8 cellular contexts compared by ENCODE assay signal in the genomic region with DNA sequence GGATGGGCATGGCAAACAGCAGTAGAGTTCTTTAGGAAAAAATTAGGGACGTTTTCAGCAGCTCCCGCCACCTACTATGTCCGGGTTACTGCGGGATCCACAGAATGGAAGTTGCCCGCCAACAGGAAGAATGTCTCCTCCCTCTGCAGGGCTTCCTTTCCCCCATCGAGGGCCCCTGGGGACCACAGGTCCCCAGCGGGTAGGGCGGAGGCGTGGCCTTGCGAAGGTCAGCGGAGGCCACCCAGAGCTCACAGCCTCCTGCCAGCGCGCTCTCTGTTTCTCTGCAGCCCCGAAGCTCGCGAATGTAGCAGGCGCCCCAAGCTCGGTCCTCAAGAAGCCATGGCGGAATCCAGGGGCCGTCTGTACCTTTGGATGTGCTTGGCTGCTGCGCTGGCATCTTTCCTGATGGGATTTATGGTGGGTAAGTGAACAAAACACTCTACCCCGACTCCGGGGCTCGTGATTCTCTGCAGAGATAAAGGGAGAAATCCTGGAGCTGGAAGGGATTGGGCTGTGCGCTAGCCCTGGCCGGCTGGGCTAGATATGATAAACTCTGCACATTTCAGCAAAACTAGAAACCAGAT. TPM values are rescaled to one million over a fixed set of nuclear protein-coding genes. Genes with fewer than 3 reads are reported as not detected.
A peak's percentile ranks its signal among the peaks of the same experiment; 100 is the strongest.
DNase-seq lines count a peak whose midpoint lies in the region; ATAC-seq and TF ChIP-seq lines count a peak whose summit lies in the region.

Gene NAALAD2 (plus strand): TSS at position 244 of the 584 bp plus-strand sequence. CDS start 96 bp downstream, at position 340.

- no peaks in the 10 kb centered on the region for H3K4me1 ChIP-seq in prostate gland (replicated peaks)

- no peaks in the 10 kb centered on the region for H3K27me3 ChIP-seq in prostate gland (replicated peaks; ENCODE audit: insufficient read depth)

- H3K27ac ChIP-seq in angular gyrus (ENCODE audit: low read depth, low read length) (peak within 1 kb of the TSS; percentile 81), prostate gland (no peak within 1 kb of the TSS)

- TF ChIP-seq CTCF in prostate gland (IDR thresholded peaks at IDR 0.05) = no peak

- H3K9me3 ChIP-seq in prostate gland = no peaks in the 10 kb centered on the region

- peak; percentile 63 for ATAC-seq in HG03565 (IDR thresholded peaks at IDR 0.05; ENCODE audit: unreplicated experiment)

- DNase-seq in Ammon's horn (ENCODE audit: low spot score) (peak; percentile 67), GM19238 (ENCODE audit: insufficient read length, low spot score) (peak; percentile 2), hippocampal formation (lab: John Stamatoyannopoulos, UW) (peak; percentile 43 to 66), prostate gland (ENCODE audit: low spot score) (peak; percentile 5), MV-4-11 (lab: John Stamatoyannopoulos, UW) (no peak)
- no peak for DNase-seq in central memory CD4-positive, alpha-beta T cell

- WGBS in prostate gland = 1% methylated on average over 26 of the region's 26 CpGs

- TF ChIP-seq POLR2A in prostate gland (IDR thresholded peaks at IDR 0.05) = no peak

- intact Hi-C loops in prostate gland (cut with DNase I) = no loop called here

- H3K36me3 ChIP-seq in prostate gland = no peaks in the 10 kb centered on the region

- peak within 1 kb of the TSS; percentile 25 to 31 for H3K4me3 ChIP-seq in prostate gland

RNA-seq across cellular contexts. Expression of gene NAALAD2, which starts in this region (rescaled TPM):
- total RNA-seq in prostate gland = 10 to 100 TPM in 1 of 2 donors, under 1 TPM in 1; 0.27 to 38.9 TPM

Comparison
In these comparisons a context has a peak if more than half of its experiments do, and no peak if none do; other contexts are left out.
1. DNase-seq: peak in Ammon's horn (single experiment), GM19238 (single experiment), hippocampal formation (2 of 2) and prostate gland (single experiment); none in central memory CD4-positive, alpha-beta T cell (single experiment) and MV-4-11 (single experiment).